Comparison of ENCODE assay signal across 8 cellular contexts in genomic region chr10:30437039-30437781, GRCh38. TPM values are rescaled to one million over a fixed set of nuclear protein-coding genes. Genes with fewer than 3 reads are reported as not detected.
DNase-seq lines count a peak whose midpoint lies in the region; ATAC-seq and TF ChIP-seq lines count a peak whose summit lies in the region.

No MANE protein-coding gene starts in this region.

- H3K36me3 Mint-ChIP-seq in CD4-positive, CD25-positive, alpha-beta regulatory T cell: peaks cover 14% of the 10 kb centered on the region
- H3K36me3 Mint-ChIP-seq in activated naive CD4-positive, alpha-beta T cell treated with anti-CD3 and anti-CD28 coated beads, Interleukin-2, amount 50 U/mL, for 24 hours: peaks cover 3% of the 10 kb centered on the region

- no peaks in the 10 kb centered on the region for H3K9me3 ChIP-seq in CD4-positive, CD25-positive, alpha-beta regulatory T cell (ENCODE audit: control insufficient read depth in 2 of 2, low read length in 2 of 2)
- H3K9me3 ChIP-seq in HUES48 (ENCODE audit: control insufficient read depth, insufficient read depth, low read length): no peaks in the 10 kb centered on the region
- H3K9me3 ChIP-seq in thoracic aorta: no peaks in the 10 kb centered on the region

- H3K9me3 Mint-ChIP-seq in CD4-positive, CD25-positive, alpha-beta regulatory T cell: no peaks in the 10 kb centered on the region
- H3K9me3 Mint-ChIP-seq in activated naive CD4-positive, alpha-beta T cell treated with anti-CD3 and anti-CD28 coated beads, Interleukin-2, amount 50 U/mL, for 24 hours: no peaks in the 10 kb centered on the region

- no peak overlapping the region for H3K9ac ChIP-seq in HUES48 (ENCODE audit: low read depth, low read length)

- peak overlapping the region; percentile 66 for H3K27ac ChIP-seq in CD4-positive, CD25-positive, alpha-beta regulatory T cell (ENCODE audit: insufficient read depth, low read length, poor library complexity, severe bottlenecking)
- peak overlapping the region; percentile 42 for H3K27ac ChIP-seq in HUES48 (ENCODE audit: low read depth, low read length)
- H3K27ac ChIP-seq in thoracic aorta: peak overlapping the region; percentile 47 to 99
- no peak overlapping the region for H3K27ac ChIP-seq in caudate nucleus (ENCODE audit: low read depth, low read length)

- H3K4me3 Mint-ChIP-seq in CD4-positive, CD25-positive, alpha-beta regulatory T cell: peak overlapping the region; percentile 67 to 83 (median 74)
- peak overlapping the region; percentile 68 for H3K4me3 Mint-ChIP-seq in activated naive CD4-positive, alpha-beta T cell treated with anti-CD3 and anti-CD28 coated beads, Interleukin-2, amount 50 U/mL, for 24 hours

- peaks cover 6% of the 10 kb centered on the region for H3K27me3 Mint-ChIP-seq in CD4-positive, CD25-positive, alpha-beta regulatory T cell
- H3K27me3 Mint-ChIP-seq in activated naive CD4-positive, alpha-beta T cell treated with anti-CD3 and anti-CD28 coated beads, Interleukin-2, amount 50 U/mL, for 24 hours: no peaks in the 10 kb centered on the region

- H3K4me1 ChIP-seq in CD4-positive, CD25-positive, alpha-beta regulatory T cell (ENCODE audit: control insufficient read depth, insufficient read depth, low read length, poor library complexity, severe bottlenecking): peaks cover 45% of the 10 kb centered on the region
- H3K4me1 ChIP-seq in HUES48 (ENCODE audit: control insufficient read depth, insufficient read depth, low read length) (peaks cover 30% of the 10 kb centered on the region), thoracic aorta (ENCODE audit: control insufficient read depth in 1 of 2, low read depth in 2 of 2) (peaks cover 42 to 49% of the 10 kb centered on the region in 2 donors)

- no peaks in the 10 kb centered on the region for H3K36me3 ChIP-seq in CD4-positive, CD25-positive, alpha-beta regulatory T cell (ENCODE audit: control insufficient read depth, insufficient read depth, low read length)
- H3K36me3 ChIP-seq in HUES48 (ENCODE audit: control insufficient read depth, insufficient read depth, low read length) (0 out of 2 replicates have a peak, but pooled peaks cover 4% of the 10 kb centered on the region), thoracic aorta (peaks cover 14% of the 10 kb centered on the region)

- DNase-seq in CD4-positive, CD25-positive, alpha-beta regulatory T cell: peak in 2 of 3 donors; percentile 45 to 75
- peak; percentile 76 for DNase-seq in kidney tubule cell (ENCODE audit: low spot score)
- DNase-seq in thoracic aorta (ENCODE audit: low spot score): no peak
- no peak for DNase-seq in caudate nucleus (lab: John Stamatoyannopoulos, UW)

- H3K4me1 Mint-ChIP-seq in CD4-positive, CD25-positive, alpha-beta regulatory T cell: peaks cover 27 to 57% (median 43%) of the 10 kb centered on the region in 4 donors
- peaks cover 48% of the 10 kb centered on the region for H3K4me1 Mint-ChIP-seq in activated naive CD4-positive, alpha-beta T cell treated with anti-CD3 and anti-CD28 coated beads, Interleukin-2, amount 50 U/mL, for 24 hours

- H3K27me3 ChIP-seq in CD4-positive, CD25-positive, alpha-beta regulatory T cell (ENCODE audit: control insufficient read depth, insufficient read depth, low read length): no peaks in the 10 kb centered on the region
- H3K27me3 ChIP-seq in HUES48 (ENCODE audit: control insufficient read depth, insufficient read depth, low read length): peaks cover 17% of the 10 kb centered on the region
- no peaks in the 10 kb centered on the region for H3K27me3 ChIP-seq in thoracic aorta (replicated peaks; ENCODE audit: insufficient read depth)

- ATAC-seq in CD4-positive, CD25-positive, alpha-beta regulatory T cell (ENCODE audit: low read depth in 2 of 2): peak; percentile 53 to 56
- ATAC-seq in thoracic aorta (ENCODE audit: insufficient number of reproducible peaks, low FRiP score, low read depth) (no peak), GM21717 (IDR thresholded peaks at IDR 0.05; ENCODE audit: unreplicated experiment) (no peak), GM18498 (IDR thresholded peaks at IDR 0.05; ENCODE audit: unreplicated experiment) (no peak)

- no peak for TF ChIP-seq CTCF in thoracic aorta (IDR thresholded peaks at IDR 0.05)

- H3K4me3 ChIP-seq in CD4-positive, CD25-positive, alpha-beta regulatory T cell (ENCODE audit: low read depth, low read length): peak overlapping the region; percentile 76
- H3K4me3 ChIP-seq in HUES48 (ENCODE audit: low read depth, low read length) (no peak overlapping the region; the same call in 1 of the 2 replicates), thoracic aorta (peak overlapping the region; percentile 97)

- peak overlapping the region; percentile 53 to 86 (median 70) for H3K27ac Mint-ChIP-seq in CD4-positive, CD25-positive, alpha-beta regulatory T cell
- peak overlapping the region; percentile 60 for H3K27ac Mint-ChIP-seq in activated naive CD4-positive, alpha-beta T cell treated with anti-CD3 and anti-CD28 coated beads, Interleukin-2, amount 50 U/mL, for 24 hours

RNA-seq across cellular contexts. Expression of gene MAP3K8, which starts 3.2 kb away (rescaled TPM):
- 31.0 TPM for total RNA-seq in CD4-positive, CD25-positive, alpha-beta regulatory T cell
- 1 to 10 TPM in 3 of 4 donors, under 1 TPM in 1; 0.69 to 1.4 (median 1.1) TPM for polyA plus RNA-seq in CD4-positive, CD25-positive, alpha-beta regulatory T cell
- total RNA-seq in thoracic aorta: 10 to 100 TPM; 63.4 to 64.3 TPM

Comparison
In these comparisons a context has a peak if more than half of its experiments do, and no peak if none do; other contexts are left out.
1. ATAC-seq: peak in CD4-positive, CD25-positive, alpha-beta regulatory T cell (2 of 2); none in thoracic aorta (single experiment), GM21717 (single experiment) and GM18498 (single experiment).
2. DNase-seq: peak in CD4-positive, CD25-positive, alpha-beta regulatory T cell (2 of 3) and kidney tubule cell (single experiment); none in thoracic aorta (single experiment) and caudate nucleus (0 of 61).